Comparison of ENCODE assay signal across 36 cellular contexts in genomic region chr15:101386967-101387366, GRCh38.
"Had no signal": no experiment of that assay in that cellular context is flagged by ENCODE, and none has a peak within 500 bp of the region (broad histone marks: within the 10 kb centered on the region; RNA-seq: fewer than 3 reads in every experiment).

No MANE protein-coding gene starts in this region.

- H3K36me3 ChIP-seq: WERI-Rb-1 had no signal

- H3K4me3 ChIP-seq: MG63, PC-9 had no signal

- ATAC-seq: activated CD8-positive, alpha-beta memory T cell treated with anti-CD3 and anti-CD28 coated beads, Interleukin-2, amount 10 ng/mL, durations not matched to agents 7 days and 5 days; activated naive CD8-positive, alpha-beta T cell treated with anti-CD3 and anti-CD28 coated beads, Interleukin-2, amount 50 U/mL, for 24 hours had no signal

- H3K27me3 ChIP-seq: MG63 had no signal

- H2AFZ ChIP-seq: PC-9 had no signal

- H3K27ac ChIP-seq: PC-9, RWPE1, WERI-Rb-1 had no signal

- DNase-seq: activated CD4-positive, alpha-beta memory T cell treated with anti-CD3 and anti-CD28 coated beads, Interleukin-2, amount 10 ng/mL, durations not matched to agents 7 days and 5 days; activated CD4-positive, alpha-beta T cell treated with anti-CD3 and anti-CD28 coated beads for 1 hour; activated CD4-positive, alpha-beta T cell treated with anti-CD3 and anti-CD28 coated beads for 48 hours; activated CD4-positive, CD25-positive, alpha-beta regulatory T cell; activated CD8-positive, alpha-beta memory T cell treated with anti-CD3 and anti-CD28 coated beads for 24 hours; activated CD8-positive, alpha-beta memory T cell treated with anti-CD3 and anti-CD28 coated beads, Interleukin-2, amount 10 ng/mL, durations not matched to agents 7 days and 5 days; activated CD8-positive, alpha-beta memory T cell treated with anti-CD3 and anti-CD28 coated beads, Interleukin-2, amount 50 U/mL, for 48 hours; activated effector memory CD4-positive, alpha-beta T cell treated with Interleukin-2 at 50 U/mL for 16 hours; activated naive CD4-positive, alpha-beta T cell treated with anti-CD3 and anti-CD28 coated beads, Interleukin-2, amount 10 ng/mL, durations not matched to agents 7 days and 5 days; activated naive CD8-positive, alpha-beta T cell treated with anti-CD3 and anti-CD28 coated beads, Interleukin-2, amount 50 U/mL, for 24 hours; activated T-cell treated with anti-CD3 and anti-CD28 coated beads, Interleukin-2, amount 50 U/mL, for 48 hours; anterior cingulate cortex; caudate nucleus; Karpas-422; KBM-7; MG63; NCI-H1048; NCI-H1105 treated with DMSO at 0.1 percent for 48 hours; NCI-H1436; NCI-H1694; NCI-H1930; NCI-H2081 treated with DMSO at 0.1 percent for 48 hours; NCI-H345; NCI-H510A; NCI-H526; NCI-H748 treated with DMSO at 0.1 percent for 48 hours; NK-92 treated with Interleukin-12 subunit alpha and Interleukin-12 subunit beta, amount 100 ng/mL, for 24 hours; PC-9; Right ventricle myocardium superior; SW 1271; T-helper 1 cell; T-helper 2 cell; T-helper 9 cell; WERI-Rb-1 had no signal

- FAIRE-seq: RCC 7860 had no signal

- H3K4me2 ChIP-seq: PC-9 had no signal

- H3K9me3 ChIP-seq: MG63 had no signal
